ENCODE assay signal across 39 cellular contexts in the genomic region with DNA sequence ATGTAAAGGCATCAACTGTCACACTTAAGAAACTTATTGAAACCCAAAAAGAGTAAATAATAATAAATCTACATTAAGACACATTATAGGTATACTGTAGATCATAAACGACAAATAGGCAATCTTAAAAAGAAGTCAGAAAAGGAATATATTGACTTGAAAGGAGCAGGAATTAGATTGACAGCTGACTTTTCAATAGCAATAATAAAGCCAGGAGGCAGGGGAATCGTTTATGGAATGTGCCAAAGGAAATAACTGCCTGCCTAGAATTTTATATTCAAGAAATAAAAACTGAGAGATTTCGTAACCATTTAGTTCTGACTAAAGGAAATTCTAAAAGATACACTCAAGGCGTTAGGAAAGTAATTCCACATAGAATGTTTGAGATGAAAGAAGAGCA. TPM values are rescaled to one million over a fixed set of nuclear protein-coding genes. Genes with fewer than 3 reads are reported as not detected.
"Had no signal": no experiment of that assay in that cellular context is flagged by ENCODE, and none has a peak within 500 bp of the region (broad histone marks: within the 10 kb centered on the region; RNA-seq: fewer than 3 reads in every experiment).

No MANE protein-coding gene starts in this region.

- H3K9me3 ChIP-seq: body of pancreas had no signal

- H3K4me3 ChIP-seq: adrenal gland, body of pancreas, breast epithelium had no signal

- ATAC-seq: activated CD4-positive, alpha-beta T cell treated with anti-CD3 and anti-CD28 coated beads for 36 hours; activated CD4-positive, CD25-positive, alpha-beta regulatory T cell treated with anti-CD3 and anti-CD28 coated beads, Interleukin-2, amount 50 U/mL, for 24 hours; activated CD8-positive, alpha-beta memory T cell treated with anti-CD3 and anti-CD28 coated beads, Interleukin-2, amount 10 ng/mL, durations not matched to agents 7 days and 5 days; activated CD8-positive, alpha-beta T cell treated with anti-CD3 and anti-CD28 coated beads, Interleukin-2, amount 10 ng/mL, durations not matched to agents 7 days and 5 days; activated naive CD4-positive, alpha-beta T cell treated with anti-CD3 and anti-CD28 coated beads, Interleukin-2, amount 50 U/mL, for 72 hours; activated T-helper 17 cell treated with anti-CD3 and anti-CD28 coated beads, Interleukin-2, amount 50 U/mL, for 72 hours; body of pancreas had no signal

- H3K27ac ChIP-seq: adrenal gland, body of pancreas, brain microvascular endothelial cell, breast epithelium, VCaP had no signal

- H3K4me3 Mint-ChIP-seq: activated CD4-positive, alpha-beta T cell treated with anti-CD3 and anti-CD28 coated beads for 36 hours; activated CD4-positive, alpha-beta T cell treated with anti-CD3 and anti-CD28 coated beads, Interleukin-2, amount 10 ng/mL, durations not matched to agents 7 days and 5 days; activated CD8-positive, alpha-beta memory T cell treated with anti-CD3 and anti-CD28 coated beads, Interleukin-2, amount 10 ng/mL, durations not matched to agents 7 days and 5 days; activated CD8-positive, alpha-beta T cell treated with anti-CD3 and anti-CD28 coated beads, Interleukin-2, amount 10 ng/mL, durations not matched to agents 7 days and 5 days; activated naive CD4-positive, alpha-beta T cell treated with anti-CD3 and anti-CD28 coated beads for 36 hours; activated naive CD8-positive, alpha-beta T cell treated with anti-CD3 and anti-CD28 coated beads for 36 hours; activated T-cell treated with anti-CD3 and anti-CD28 coated beads, Interleukin-2, amount 50 U/mL, for 24 hours; activated T-helper 17 cell treated with anti-CD3 and anti-CD28 coated beads, Interleukin-2, amount 50 U/mL, for 72 hours; T-helper 1 cell treated with Interleukin-12 subunit alpha and Interleukin-12 subunit beta and Interleukin-4 antibody, amounts not matched to agents 30 μg/mL and 1 μg/mL, for 36 hours; T-helper 2 cell treated with Interferon-gamma antibody and Interleukin-4, amounts not matched to agents 5 μg/mL and 100 μg/mL, for 36 hours had no signal

- H3K27me3 Mint-ChIP-seq: activated T-helper 17 cell treated with anti-CD3 and anti-CD28 coated beads, Interleukin-2, amount 50 U/mL, for 72 hours had no signal

- H3K4me1 Mint-ChIP-seq: activated CD4-positive, alpha-beta T cell treated with anti-CD3 and anti-CD28 coated beads, Interleukin-2, amount 10 ng/mL, durations not matched to agents 7 days and 5 days had no signal

- H3K27me3 ChIP-seq: adrenal gland, brain microvascular endothelial cell, breast epithelium had no signal

- H3K36me3 ChIP-seq: adrenal gland, brain microvascular endothelial cell had no signal

- DNase-seq: activated CD4-positive, alpha-beta T cell treated with anti-CD3 and anti-CD28 coated beads for 1 hour; activated CD4-positive, alpha-beta T cell treated with anti-CD3 and anti-CD28 coated beads for 36 hours; activated CD4-positive, alpha-beta T cell treated with anti-CD3 and anti-CD28 coated beads for 48 hours; activated CD4-positive, alpha-beta T cell treated with anti-CD3 and anti-CD28 coated beads, Interleukin-2, amount 10 ng/mL, durations not matched to agents 7 days and 5 days; activated CD4-positive, alpha-beta T cell treated with anti-CD3 and anti-CD28 coated beads, Interleukin-2, amount 50 U/mL, for 48 hours; activated CD4-positive, CD25-positive, alpha-beta regulatory T cell; activated CD8-positive, alpha-beta memory T cell treated with anti-CD3 and anti-CD28 coated beads for 24 hours; activated CD8-positive, alpha-beta memory T cell treated with anti-CD3 and anti-CD28 coated beads, Interleukin-2, amount 10 ng/mL, durations not matched to agents 7 days and 5 days; activated CD8-positive, alpha-beta memory T cell treated with anti-CD3 and anti-CD28 coated beads, Interleukin-2, amount 50 U/mL, for 48 hours; activated CD8-positive, alpha-beta T cell treated with anti-CD3 and anti-CD28 coated beads, Interleukin-2, amount 10 ng/mL, durations not matched to agents 7 days and 5 days; activated effector memory CD4-positive, alpha-beta T cell treated with anti-CD3 and anti-CD28 coated beads, Interleukin-2, amount 50 U/mL, for 16 hours; activated gamma-delta T cell treated with Interleukin-2 at 50 U/mL for 16 hours; activated naive CD4-positive, alpha-beta T cell; activated naive CD4-positive, alpha-beta T cell treated with anti-CD3 and anti-CD28 coated beads for 36 hours; activated naive CD4-positive, alpha-beta T cell treated with anti-CD3 and anti-CD28 coated beads, Interleukin-2, amount 50 U/mL, for 16 hours; activated naive CD8-positive, alpha-beta T cell treated with anti-CD3 and anti-CD28 coated beads for 36 hours; activated T-cell treated with anti-CD3 and anti-CD28 coated beads, Interleukin-2, amount 50 U/mL, for 24 hours; activated T-cell treated with anti-CD3 and anti-CD28 coated beads, Interleukin-2, amount 50 U/mL, for 48 hours; adrenal gland; amniotic stem cell; aorta; body of pancreas; brain microvascular endothelial cell; central memory CD4-positive, alpha-beta T cell; cerebellar nuclear complex; T-helper 1 cell; T-helper 2 cell; T-helper 9 cell had no signal

- H3K4me1 ChIP-seq: adrenal gland, body of pancreas, breast epithelium had no signal

- FAIRE-seq: astrocyte, TTC549 had no signal

- H3K27ac Mint-ChIP-seq: activated CD4-positive, alpha-beta T cell treated with anti-CD3 and anti-CD28 coated beads for 36 hours; activated CD4-positive, alpha-beta T cell treated with anti-CD3 and anti-CD28 coated beads, Interleukin-2, amount 10 ng/mL, durations not matched to agents 7 days and 5 days; activated CD8-positive, alpha-beta memory T cell treated with anti-CD3 and anti-CD28 coated beads, Interleukin-2, amount 10 ng/mL, durations not matched to agents 7 days and 5 days; activated CD8-positive, alpha-beta T cell treated with anti-CD3 and anti-CD28 coated beads, Interleukin-2, amount 10 ng/mL, durations not matched to agents 7 days and 5 days; activated naive CD4-positive, alpha-beta T cell treated with anti-CD3 and anti-CD28 coated beads for 36 hours; activated naive CD4-positive, alpha-beta T cell treated with anti-CD3 and anti-CD28 coated beads, Interleukin-2, amount 50 U/mL, for 72 hours; activated naive CD8-positive, alpha-beta T cell treated with anti-CD3 and anti-CD28 coated beads for 36 hours; activated T-cell treated with anti-CD3 and anti-CD28 coated beads, Interleukin-2, amount 50 U/mL, for 24 hours; activated T-helper 17 cell treated with anti-CD3 and anti-CD28 coated beads, Interleukin-2, amount 50 U/mL, for 72 hours; T-helper 1 cell treated with Interleukin-12 subunit alpha and Interleukin-12 subunit beta and Interleukin-4 antibody, amounts not matched to agents 30 μg/mL and 1 μg/mL, for 36 hours; T-helper 2 cell treated with Interferon-gamma antibody and Interleukin-4, amounts not matched to agents 5 μg/mL and 100 μg/mL, for 36 hours had no signal

RNA-seq across cellular contexts. Expression of gene ACSL6, which starts 21.7 kb away (rescaled TPM):
- total RNA-seq: chondrocyte had no signal

RNA-seq across cellular contexts. Expression of gene IL3, which starts 27.3 kb away (rescaled TPM):
- total RNA-seq: activated CD8-positive, alpha-beta T cell treated with anti-CD3 and anti-CD28 coated beads, Interleukin-2, amount 10 ng/mL, durations not matched to agents 7 days and 5 days; activated naive CD4-positive, alpha-beta T cell treated with anti-CD3 and anti-CD28 coated beads for 36 hours; adrenal gland; aorta; astrocyte; body of pancreas; breast epithelium; cardiac septum; chondrocyte had no signal
- polyA plus RNA-seq: adrenal gland, aorta had no signal

RNA-seq across cellular contexts. Expression of gene CSF2, which starts 40.5 kb away (rescaled TPM):
- total RNA-seq: astrocyte, body of pancreas, breast epithelium, cardiac septum, chondrocyte had no signal
- polyA plus RNA-seq: adrenal gland, aorta had no signal
